ENCODE assay signal across 8 cellular contexts in genomic region chr3:112390783-112391641, GRCh38.
A peak's percentile ranks its signal among the peaks of the same experiment; 100 is the strongest.
DNase-seq lines count a peak whose midpoint lies in the region; ATAC-seq lines count a peak whose summit lies in the region.

No MANE protein-coding gene starts in this region.

- H3K27ac ChIP-seq in iPS-18a (ENCODE audit: low read length), result peak overlapping the region; percentile 55

- no peaks in the 10 kb centered on the region for H3K27me3 Mint-ChIP-seq in stimulated activated memory B cell treated with anti-CD40 and anti-IgM and Interleukin-4, amounts not matched to agents 10 μg/mL and 1 μg/mL and 100 μg/mL, for 72 hours

- peak overlapping the region; percentile 18 for H3K4me3 ChIP-seq in iPS-18a (ENCODE audit: low read length)

- H3K9ac ChIP-seq in iPS-18a (ENCODE audit: low read length), result peak overlapping the region; percentile 31

- H3K9me3 ChIP-seq in iPS-18a (ENCODE audit: control insufficient read depth, low read depth, low read length), result peaks cover 12% of the 10 kb centered on the region

- peaks cover 27% of the 10 kb centered on the region for H3K4me1 ChIP-seq in iPS-18a (ENCODE audit: control insufficient read depth, low read depth, low read length)

- peaks cover 6% of the 10 kb centered on the region for H3K9me3 Mint-ChIP-seq in stimulated activated memory B cell treated with anti-CD40 and anti-IgM and Interleukin-4, amounts not matched to agents 10 μg/mL and 1 μg/mL and 100 μg/mL, for 72 hours

- peak; percentile 84 for DNase-seq in COLO829 (ENCODE audit: low spot score)
- DNase-seq in HK-2 (ENCODE audit: unreplicated experiment), result peak; percentile 36
- DNase-seq in astrocyte of the hippocampus (ENCODE audit: low read depth, low spot score), result peak; percentile 94
- DNase-seq in NCI-H2081 treated with DMSO at 0.1 percent for 48 hours (lab: John Stamatoyannopoulos, UW), result no peak
- DNase-seq in OCI-M1 (lab: John Stamatoyannopoulos, UW), result no peak
- no peak for DNase-seq in effector CD4-positive, alpha-beta T cell

- no peaks in the 10 kb centered on the region for H3K36me3 ChIP-seq in iPS-18a (ENCODE audit: control insufficient read depth, low read depth, low read length)

- H3K27ac Mint-ChIP-seq in stimulated activated memory B cell treated with anti-CD40 and anti-IgM and Interleukin-4, amounts not matched to agents 10 μg/mL and 1 μg/mL and 100 μg/mL, for 72 hours, result peak overlapping the region; percentile 51

- no peak overlapping the region for H3K4me3 Mint-ChIP-seq in stimulated activated memory B cell treated with anti-CD40 and anti-IgM and Interleukin-4, amounts not matched to agents 10 μg/mL and 1 μg/mL and 100 μg/mL, for 72 hours

- H3K4me1 Mint-ChIP-seq in stimulated activated memory B cell treated with anti-CD40 and anti-IgM and Interleukin-4, amounts not matched to agents 10 μg/mL and 1 μg/mL and 100 μg/mL, for 72 hours, result peaks cover 25% of the 10 kb centered on the region

- H3K36me3 Mint-ChIP-seq in stimulated activated memory B cell treated with anti-CD40 and anti-IgM and Interleukin-4, amounts not matched to agents 10 μg/mL and 1 μg/mL and 100 μg/mL, for 72 hours, result no peaks in the 10 kb centered on the region

- no peaks in the 10 kb centered on the region for H3K27me3 ChIP-seq in iPS-18a (ENCODE audit: control insufficient read depth, insufficient read depth, low read length)

- no peak for ATAC-seq in stimulated activated memory B cell treated with anti-CD40 and anti-IgM and Interleukin-4, amounts not matched to agents 10 μg/mL and 1 μg/mL and 100 μg/mL, for 72 hours

Comparison
In these comparisons a context has a peak if more than half of its experiments do, and no peak if none do; other contexts are left out.
1. DNase-seq: peak in COLO829 (single experiment), HK-2 (single experiment) and astrocyte of the hippocampus (single experiment); none in NCI-H2081 treated with DMSO at 0.1 percent for 48 hours (single experiment), OCI-M1 (single experiment) and effector CD4-positive, alpha-beta T cell (single experiment).